In genomic region chr20:13229538-13229937, GRCh38 we compare ENCODE assay signal across 15 cellular contexts. TPM values are rescaled to one million over a fixed set of nuclear protein-coding genes. Genes with fewer than 3 reads are reported as not detected.
DNase-seq lines count a peak whose midpoint lies in the region; ATAC-seq, FAIRE-seq and TF ChIP-seq lines count a peak whose summit lies in the region.
"Had no signal": no experiment of that assay in that cellular context is flagged by ENCODE, and none has a peak within 500 bp of the region (broad histone marks: within the 10 kb centered on the region; RNA-seq: fewer than 3 reads in every experiment).

No MANE protein-coding gene starts in this region.

- peak overlapping the region in 1 of 4 donors; percentile 54 for H3K4me3 Mint-ChIP-seq in CD4-positive, CD25-positive, alpha-beta regulatory T cell

- peaks cover 12 to 40% (median 32%) of the 10 kb centered on the region in 4 donors for H3K4me1 Mint-ChIP-seq in CD4-positive, CD25-positive, alpha-beta regulatory T cell

- no peak for TF ChIP-seq CTCF in GM13976 (IDR thresholded peaks at IDR 0.05; ENCODE audit: borderline replicate concordance, control extremely low read depth, extremely low read depth, insufficient read depth, missing control alignments)

- H3K27ac ChIP-seq in CD4-positive, CD25-positive, alpha-beta regulatory T cell (ENCODE audit: insufficient read depth, low read length, poor library complexity, severe bottlenecking): peak overlapping the region; percentile 5
- H3K27ac ChIP-seq in caudate nucleus (ENCODE audit: low read depth, low read length): no peak overlapping the region

- in situ Hi-C loops in GM13976 (cut with MboI; ENCODE audit: low sequenced_read_pairs, unreplicated experiment): no loop called here

- H3K4me1 ChIP-seq in CD4-positive, CD25-positive, alpha-beta regulatory T cell (ENCODE audit: control insufficient read depth, insufficient read depth, low read length, poor library complexity, severe bottlenecking): peaks cover 8% of the 10 kb centered on the region

- H3K9me3 Mint-ChIP-seq in CD4-positive, CD25-positive, alpha-beta regulatory T cell: peaks cover 0 to 3% (median 2%) of the 10 kb centered on the region in 7 donors

- no peak for FAIRE-seq in GM19239 (lab: Jason Lieb, UNC)
- FAIRE-seq: endothelial cell of umbilical vein had no signal

- DNase-seq in CD4-positive, CD25-positive, alpha-beta regulatory T cell: peak in 1 of 3 donors; percentile 59
- DNase-seq in caudate nucleus (lab: John Stamatoyannopoulos, UW) (no peak), GM13976 (ENCODE audit: low spot score) (no peak), AML-193 (lab: John Stamatoyannopoulos, UW) (no peak), GM19239 (ENCODE audit: insufficient read length, low spot score) (no peak)
- DNase-seq: DMS79 treated with DMSO at 0.1 percent for 48 hours; NCI-H345; retina; stimulated activated CD4-positive, alpha-beta T cell treated with anti-CD3 and anti-CD28 coated beads, Interleukin-4, amount 100 ng/mL, for 4 hours had no signal

- H3K27me3 Mint-ChIP-seq in CD4-positive, CD25-positive, alpha-beta regulatory T cell: peaks cover 13% of the 10 kb centered on the region

- ATAC-seq in CD4-positive, CD25-positive, alpha-beta regulatory T cell (ENCODE audit: low read depth in 2 of 2): no peak
- ATAC-seq in GM18858 (IDR thresholded peaks at IDR 0.05; ENCODE audit: unreplicated experiment): peak; percentile 92
- ATAC-seq in GM21825 (IDR thresholded peaks at IDR 0.05; ENCODE audit: unreplicated experiment): peak; percentile 77
- ATAC-seq in HG03521 (IDR thresholded peaks at IDR 0.05; ENCODE audit: unreplicated experiment): peak; percentile 64
- ATAC-seq: HCT116 had no signal

- no peaks in the 10 kb centered on the region for H3K27me3 ChIP-seq in CD4-positive, CD25-positive, alpha-beta regulatory T cell (ENCODE audit: control insufficient read depth, insufficient read depth, low read length)

- peak overlapping the region; percentile 1 for H3K4me3 ChIP-seq in CD4-positive, CD25-positive, alpha-beta regulatory T cell (ENCODE audit: low read depth, low read length)

- no peaks in the 10 kb centered on the region for H3K9me3 ChIP-seq in CD4-positive, CD25-positive, alpha-beta regulatory T cell (ENCODE audit: control insufficient read depth in 2 of 2, low read length in 2 of 2)

- H3K36me3 Mint-ChIP-seq in CD4-positive, CD25-positive, alpha-beta regulatory T cell: no peaks in the 10 kb centered on the region

- peak overlapping the region; percentile 5 to 98 (median 89) for H3K27ac Mint-ChIP-seq in CD4-positive, CD25-positive, alpha-beta regulatory T cell

- no peaks in the 10 kb centered on the region for H3K36me3 ChIP-seq in CD4-positive, CD25-positive, alpha-beta regulatory T cell (ENCODE audit: control insufficient read depth, insufficient read depth, low read length)

RNA-seq across cellular contexts. Expression of gene ISM1, which starts 8.5 kb away (rescaled TPM):
- 0.67 TPM for total RNA-seq in CD4-positive, CD25-positive, alpha-beta regulatory T cell
- 1 to 10 TPM in 1 of 4 donors, under 1 TPM in 3; 0.38 to 2.4 (median 0.67) TPM for polyA plus RNA-seq in CD4-positive, CD25-positive, alpha-beta regulatory T cell
- total RNA-seq: endothelial cell of umbilical vein, HT-29 had no signal
- polyA plus RNA-seq: endothelial cell of umbilical vein had no signal

Comparison
In these comparisons a context has a peak if more than half of its experiments do, and no peak if none do; other contexts are left out.
1. ATAC-seq: peak in GM18858 (single experiment), GM21825 (single experiment) and HG03521 (single experiment); none in CD4-positive, CD25-positive, alpha-beta regulatory T cell (0 of 2).